In the genomic region with DNA sequence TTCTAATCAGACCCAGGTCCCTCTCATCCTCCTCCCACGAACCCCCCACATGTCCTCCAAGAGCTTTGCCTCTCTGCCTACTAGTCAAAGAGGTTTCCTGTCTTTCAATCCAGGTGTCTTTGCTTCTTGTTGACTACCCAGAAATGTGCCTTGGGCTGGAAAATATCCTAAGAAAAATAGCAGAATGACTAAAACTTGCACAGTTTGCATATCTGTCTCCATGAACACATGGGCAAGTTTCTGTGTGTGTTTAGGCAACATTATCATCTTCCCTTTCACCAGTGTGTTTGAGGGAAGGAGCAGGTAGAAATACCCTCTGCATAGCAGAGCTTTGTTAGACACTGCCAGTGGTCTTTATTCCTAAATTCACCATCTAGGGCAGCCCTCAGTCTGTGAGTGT, we compare ENCODE assay signal across 2 cellular contexts.
TF ChIP-seq lines count a peak whose summit lies in the region.

No MANE protein-coding gene starts in this region.

TF ChIP-seq in HCT116, 20 proteins besides CTCF, POLR2A, EP300 and RAD21:
- TF ChIP-seq ZFX (IDR thresholded peaks at IDR 0.05) (no peak), ELF1 (IDR thresholded peaks at IDR 0.05; ENCODE audit: borderline replicate concordance, low read depth) (no peak), ATF3 (IDR thresholded peaks at IDR 0.05) (no peak), REST (IDR thresholded peaks at IDR 0.05; ENCODE audit: low read depth) (no peak), EZH2phosphoT487 (IDR thresholded peaks at IDR 0.05; ENCODE audit: borderline replicate concordance) (no peak), SRF (IDR thresholded peaks at IDR 0.05; ENCODE audit: low read depth) (no peak), JUND (IDR thresholded peaks at IDR 0.05) (no peak), TCF7L2 (IDR thresholded peaks at IDR 0.05; ENCODE audit: borderline replicate concordance, extremely low read depth, insufficient read depth, insufficient read length) (no peak), EGR1 (IDR thresholded peaks at IDR 0.05; ENCODE audit: low read depth) (no peak)
- TF ChIP-seq, protein P1, sequence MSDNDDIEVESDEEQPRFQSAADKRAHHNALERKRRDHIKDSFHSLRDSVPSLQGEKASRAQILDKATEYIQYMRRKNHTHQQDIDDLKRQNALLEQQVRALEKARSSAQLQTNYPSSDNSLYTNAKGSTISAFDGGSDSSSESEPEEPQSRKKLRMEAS (IDR thresholded peaks at IDR 0.05): no peak
- TF ChIP-seq, protein P2, sequence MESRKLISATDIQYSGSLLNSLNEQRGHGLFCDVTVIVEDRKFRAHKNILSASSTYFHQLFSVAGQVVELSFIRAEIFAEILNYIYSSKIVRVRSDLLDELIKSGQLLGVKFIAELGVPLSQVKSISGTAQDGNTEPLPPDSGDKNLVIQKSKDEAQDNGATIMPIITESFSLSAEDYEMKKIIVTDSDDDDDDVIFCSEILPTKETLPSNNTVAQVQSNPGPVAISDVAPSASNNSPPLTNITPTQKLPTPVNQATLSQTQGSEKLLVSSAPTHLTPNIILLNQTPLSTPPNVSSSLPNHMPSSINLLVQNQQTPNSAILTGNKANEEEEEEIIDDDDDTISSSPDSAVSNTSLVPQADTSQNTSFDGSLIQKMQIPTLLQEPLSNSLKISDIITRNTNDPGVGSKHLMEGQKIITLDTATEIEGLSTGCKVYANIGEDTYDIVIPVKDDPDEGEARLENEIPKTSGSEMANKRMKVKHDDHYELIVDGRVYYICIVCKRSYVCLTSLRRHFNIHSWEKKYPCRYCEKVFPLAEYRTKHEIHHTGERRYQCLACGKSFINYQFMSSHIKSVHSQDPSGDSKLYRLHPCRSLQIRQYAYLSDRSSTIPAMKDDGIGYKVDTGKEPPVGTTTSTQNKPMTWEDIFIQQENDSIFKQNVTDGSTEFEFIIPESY (IDR thresholded peaks at IDR 0.05; ENCODE audit: extremely low read depth, insufficient replicate concordance, low read length): no peak

TF ChIP-seq in liver, 16 proteins besides CTCF, POLR2A, EP300 and RAD21:
- TF ChIP-seq EGR1 (IDR thresholded peaks at IDR 0.05; ENCODE audit: low read depth in 2 of 2) (no peak), REST (IDR thresholded peaks at IDR 0.05) (no peak), GABPA (IDR thresholded peaks at IDR 0.05 in 1 of 2, conservative IDR thresholded peaks at IDR 0.05 in 1 of 2) (no peak), ATF3 (IDR thresholded peaks at IDR 0.05) (no peak), TAF1 (conservative IDR thresholded peaks at IDR 0.05) (no peak), HNF4G (IDR thresholded peaks at IDR 0.05) (no peak), FOXA1 (IDR thresholded peaks at IDR 0.05) (no peak), HNF4A (conservative IDR thresholded peaks at IDR 0.05) (no peak), SP1 (IDR thresholded peaks at IDR 0.05) (no peak), YY1 (IDR thresholded peaks at IDR 0.05) (no peak), RXRA (IDR thresholded peaks at IDR 0.05) (no peak), FOXA2 (IDR thresholded peaks at IDR 0.05) (no peak), JUND (IDR thresholded peaks at IDR 0.05) (no peak), NR2F2 (IDR thresholded peaks at IDR 0.05) (no peak)
- TF ChIP-seq, protein P1 (IDR thresholded peaks at IDR 0.05): no peak
- TF ChIP-seq, protein P2 (IDR thresholded peaks at IDR 0.05): no peak
